ENCODE assay signal across 8 cellular contexts in the genomic region with DNA sequence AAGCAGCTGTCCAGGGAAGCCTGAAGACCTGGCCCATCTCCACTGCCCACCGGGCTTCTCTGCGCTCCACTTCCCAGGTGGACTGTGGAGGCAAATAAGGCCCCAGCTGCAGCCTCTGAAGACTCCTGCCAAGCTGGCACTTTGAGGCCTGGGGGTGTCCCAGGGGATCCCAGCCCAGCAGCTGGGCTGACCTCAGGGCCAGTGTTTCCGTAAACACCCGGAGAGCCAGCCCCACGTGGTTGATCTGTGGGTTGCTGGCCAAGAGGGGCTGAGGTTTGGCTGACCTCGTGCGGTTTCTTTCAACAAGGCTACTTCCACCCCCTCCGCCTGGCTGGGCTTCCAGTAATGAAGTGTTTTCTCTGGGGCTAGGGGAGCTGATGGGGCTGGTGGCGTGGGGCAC. TPM values are rescaled to one million over a fixed set of nuclear protein-coding genes. Genes with fewer than 3 reads are reported as not detected.
A peak's percentile ranks its signal among the peaks of the same experiment; 100 is the strongest.
DNase-seq lines count a peak whose midpoint lies in the region; ATAC-seq, FAIRE-seq and TF ChIP-seq lines count a peak whose summit lies in the region.

No MANE protein-coding gene starts in this region.

- no peak for TF ChIP-seq CTCF in sigmoid colon (IDR thresholded peaks at IDR 0.05)

- TF ChIP-seq EP300 in sigmoid colon (IDR thresholded peaks at IDR 0.05), result peak in 2 of 4 donors; percentile 32 to 35

- H3K4me1 Mint-ChIP-seq in activated CD4-positive, alpha-beta T cell treated with anti-CD3 and anti-CD28 coated beads, Interleukin-2, amount 10 ng/mL, durations not matched to agents 24 days and 14 days, result no peaks in the 10 kb centered on the region

- no peak for TF ChIP-seq POLR2A in sigmoid colon (IDR thresholded peaks at IDR 0.05)

- H3K27ac ChIP-seq in sigmoid colon, result peak overlapping the region; percentile 35 to 81 (median 56)

- ATAC-seq in GM19372 (IDR thresholded peaks at IDR 0.05; ENCODE audit: low read depth, unreplicated experiment), result peak; percentile 51
- no peak for ATAC-seq in HG03521 (IDR thresholded peaks at IDR 0.05; ENCODE audit: unreplicated experiment)

- H3K9me3 Mint-ChIP-seq in activated CD4-positive, alpha-beta T cell treated with anti-CD3 and anti-CD28 coated beads, Interleukin-2, amount 10 ng/mL, durations not matched to agents 24 days and 14 days, result no peaks in the 10 kb centered on the region

- DNase-seq in RCC 7860 (ENCODE audit: low spot score) (peak; percentile 67), germinal center (ENCODE audit: low spot score) (peak; percentile 33), sigmoid colon (peak; percentile 94), NCI-H345 (lab: John Stamatoyannopoulos, UW) (no peak), HPDE6-E6E7 (ENCODE audit: extremely low spot score) (no peak)
- no peak for DNase-seq in activated CD4-positive, alpha-beta T cell treated with anti-CD3 and anti-CD28 coated beads, Interleukin-2, amount 10 ng/mL, durations not matched to agents 24 days and 14 days

- no peaks in the 10 kb centered on the region for H3K27me3 ChIP-seq in sigmoid colon

- H3K4me3 Mint-ChIP-seq in activated CD4-positive, alpha-beta T cell treated with anti-CD3 and anti-CD28 coated beads, Interleukin-2, amount 10 ng/mL, durations not matched to agents 24 days and 14 days, result no peak overlapping the region

- intact Hi-C loops in sigmoid colon (cut with DNase I), result no loop called here
- intact Hi-C loops in activated CD4-positive, alpha-beta T cell treated with anti-CD3 and anti-CD28 coated beads, Interleukin-2, amount 10 ng/mL, durations not matched to agents 24 days and 14 days (cut with micrococcal nuclease), result no loop called here

- H3K4me1 ChIP-seq in sigmoid colon, result peaks cover 0 to 21% (median 18%) of the 10 kb centered on the region in 4 donors

- H3K36me3 ChIP-seq in sigmoid colon, result no peaks in the 10 kb centered on the region

- no peaks in the 10 kb centered on the region for H3K36me3 Mint-ChIP-seq in activated CD4-positive, alpha-beta T cell treated with anti-CD3 and anti-CD28 coated beads, Interleukin-2, amount 10 ng/mL, durations not matched to agents 24 days and 14 days (ENCODE audit: low read depth)

- no peaks in the 10 kb centered on the region for H3K27me3 Mint-ChIP-seq in activated CD4-positive, alpha-beta T cell treated with anti-CD3 and anti-CD28 coated beads, Interleukin-2, amount 10 ng/mL, durations not matched to agents 24 days and 14 days

- H3K9me3 ChIP-seq in sigmoid colon, result no peaks in the 10 kb centered on the region

- WGBS in sigmoid colon, 2 donors, result 43 to 69% methylated on average over 9 of the region's 9 CpGs

- H3K4me3 ChIP-seq in sigmoid colon, result no peak overlapping the region

- FAIRE-seq in RCC 7860 (lab: Jason Lieb, UNC), result peak; percentile 82

- H3K27ac Mint-ChIP-seq in activated CD4-positive, alpha-beta T cell treated with anti-CD3 and anti-CD28 coated beads, Interleukin-2, amount 10 ng/mL, durations not matched to agents 24 days and 14 days, result no peak overlapping the region

RNA-seq across cellular contexts. Expression of gene CCN5, which starts 12.4 kb away (rescaled TPM):
- 10 to 100 TPM in 3 of 4 donors, 1 to 10 TPM in 1; 5.0 to 48.7 (median 18.5) TPM for total RNA-seq in sigmoid colon
- polyA plus RNA-seq in sigmoid colon, result 10 to 100 TPM in 1 of 3 donors, 1 to 10 TPM in 2; 1.0 to 21.0 (median 2.8) TPM
- not detected in 2 replicates for total RNA-seq in activated CD4-positive, alpha-beta T cell treated with anti-CD3 and anti-CD28 coated beads, Interleukin-2, amount 10 ng/mL, durations not matched to agents 24 days and 14 days

RNA-seq across cellular contexts. Expression of gene KCNK15, which starts 42.9 kb away (rescaled TPM):
- total RNA-seq in sigmoid colon, result 1 to 10 TPM in 2 of 4 donors, under 1 TPM in 2; 0.55 to 2.1 (median 1.0) TPM
- under 1 TPM in 2 of 3 donors, not detected in 1; 0.28 to 0.60 TPM for polyA plus RNA-seq in sigmoid colon
- 0.44 and 0.76 TPM in 2 replicates for total RNA-seq in activated CD4-positive, alpha-beta T cell treated with anti-CD3 and anti-CD28 coated beads, Interleukin-2, amount 10 ng/mL, durations not matched to agents 24 days and 14 days

RNA-seq across cellular contexts. Expression of gene ADA, which starts 51.3 kb away (rescaled TPM):
- 10 to 100 TPM in 3 of 4 donors, 1 to 10 TPM in 1; 4.3 to 17.1 (median 11.7) TPM for total RNA-seq in sigmoid colon
- 10 to 100 TPM in 1 of 3 donors, 1 to 10 TPM in 2; 2.5 to 13.8 (median 4.8) TPM for polyA plus RNA-seq in sigmoid colon
- total RNA-seq in activated CD4-positive, alpha-beta T cell treated with anti-CD3 and anti-CD28 coated beads, Interleukin-2, amount 10 ng/mL, durations not matched to agents 24 days and 14 days, result 43.7 and 44.5 TPM in 2 replicates

Comparison
In these comparisons a context has a peak if more than half of its experiments do, and no peak if none do; other contexts are left out.
1. DNase-seq: peak in RCC 7860 (single experiment), germinal center (single experiment) and sigmoid colon (single experiment); none in activated CD4-positive, alpha-beta T cell treated with anti-CD3 and anti-CD28 coated beads, Interleukin-2, amount 10 ng/mL, durations not matched to agents 24 days and 14 days (single experiment), NCI-H345 (single experiment) and HPDE6-E6E7 (single experiment).